ENCODE assay signal across 10 cellular contexts in genomic region chr12:7782055-7782454, GRCh38. TPM values are rescaled to one million over a fixed set of nuclear protein-coding genes. Genes with fewer than 3 reads are reported as not detected.
"Had no signal": no experiment of that assay in that cellular context is flagged by ENCODE, and none has a peak within 500 bp of the region (broad histone marks: within the 10 kb centered on the region; RNA-seq: fewer than 3 reads in every experiment).

No MANE protein-coding gene starts in this region.

- DNase-seq: H7, IMR-90, KBM-7 had no signal

- H2AFZ ChIP-seq: GM23338 had no signal

- H3K27ac ChIP-seq: KMS-11 had no signal

- ATAC-seq: GM23338, HCT116 had no signal

- H3K9me3 Mint-ChIP-seq: GM23338 had no signal

- FAIRE-seq: HTR-8/SVneo had no signal

- H3K9me3 ChIP-seq: HAP-1 had no signal

- H3K4me3 ChIP-seq: GM23338, HAP-1 had no signal

- H3K4me3 Mint-ChIP-seq: GM23338 had no signal

- H3K9ac ChIP-seq: KMS-11 had no signal

- H3K4me1 ChIP-seq: HAP-1 had no signal

- H3K4me2 ChIP-seq: GM23338, KMS-11 had no signal

- H3K27ac Mint-ChIP-seq: GM23338 had no signal

- H3K36me3 ChIP-seq: HAP-1 had no signal

RNA-seq across cellular contexts. Expression of gene NANOG, which starts 7.1 kb away (rescaled TPM):
- total RNA-seq: H4, HT-29, IMR-90 had no signal
- polyA plus RNA-seq: IMR-90 had no signal

RNA-seq across cellular contexts. Expression of gene NANOGNB, which starts 17.0 kb away (rescaled TPM):
- total RNA-seq: GM23338, H4, H7, HT-29, IMR-90 had no signal
- polyA plus RNA-seq: GM23338, IMR-90 had no signal

RNA-seq across cellular contexts. Expression of gene CLEC4C, which starts 34.9 kb away (rescaled TPM):
- total RNA-seq: GM23338, H4, HT-29, IMR-90 had no signal
- polyA plus RNA-seq: GM23338, IMR-90 had no signal
